ENCODE assay signal across 14 cellular contexts in the genomic region with DNA sequence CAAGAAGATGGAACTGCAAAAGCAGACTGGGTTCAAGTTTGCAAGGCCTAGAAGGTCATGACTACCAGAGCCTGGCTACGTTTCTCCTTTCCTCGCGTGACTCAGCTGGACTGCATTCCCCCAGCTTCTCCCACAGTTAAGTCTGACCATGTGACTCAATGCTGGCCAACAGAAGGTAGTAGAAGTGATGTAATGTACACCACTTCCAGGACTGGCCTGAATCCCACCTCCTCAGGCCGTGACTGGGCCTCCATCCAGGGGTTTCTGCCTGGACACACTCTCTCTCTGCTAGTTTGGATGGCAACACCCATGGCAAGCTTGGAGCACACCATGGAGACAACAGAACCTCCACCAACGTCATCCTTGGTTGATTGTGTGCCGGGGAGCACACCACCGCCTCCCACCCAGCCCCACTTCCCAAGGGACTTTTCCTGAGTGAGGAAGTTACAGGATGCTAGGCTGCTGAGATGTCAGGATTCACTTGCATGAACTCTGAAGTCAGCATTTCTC.
DNase-seq lines count a peak whose midpoint lies in the region; ATAC-seq, FAIRE-seq and TF ChIP-seq lines count a peak whose summit lies in the region.
"Had no signal": no experiment of that assay in that cellular context is flagged by ENCODE, and none has a peak within 500 bp of the region (broad histone marks: within the 10 kb centered on the region; RNA-seq: fewer than 3 reads in every experiment).

No MANE protein-coding gene starts in this region.

- FAIRE-seq in bronchial epithelial cell (lab: Jason Lieb, UNC): no peak
- FAIRE-seq in HTR-8/SVneo (lab: Jason Lieb, UNC): no peak

- no peak for ATAC-seq in HG02571 (IDR thresholded peaks at IDR 0.05; ENCODE audit: unreplicated experiment)
- ATAC-seq: GM23338 had no signal

- TF ChIP-seq CTCF in bronchial epithelial cell (IDR thresholded peaks at IDR 0.05; ENCODE audit: insufficient read depth, low read length, severe bottlenecking): no peak

- H3K27ac ChIP-seq in skeletal muscle tissue (ENCODE audit: low read depth, low read length): peak overlapping the region; percentile 45
- H3K27ac ChIP-seq: epithelial cell of prostate, HL-60, PC-9 had no signal

- in situ Hi-C loops in G401 (cut with HindIII; ENCODE audit: low sequenced_read_pairs): no loop called here

- H3K9ac ChIP-seq in skeletal muscle tissue (ENCODE audit: low read depth in 1 of 3, low read length in 3 of 3): no peak overlapping the region

- H3K9me3 ChIP-seq in skeletal muscle tissue (ENCODE audit: control insufficient read depth in 3 of 3, low read length in 3 of 3): peaks cover 0 to 3% (median 0%) of the 10 kb centered on the region in 3 donors

- H3K4me1 ChIP-seq in skeletal muscle tissue (ENCODE audit: control insufficient read depth in 3 of 3, insufficient read depth in 3 of 3, low read length in 3 of 3): peaks cover 18 to 23% (median 22%) of the 10 kb centered on the region in 3 donors

- DNase-seq in G401 (ENCODE audit: low spot score): peak; percentile 6
- peak; percentile 18 for DNase-seq in bronchial epithelial cell (ENCODE audit: low read depth)
- DNase-seq in hypothalamus (lab: John Stamatoyannopoulos, UW): peak in 33 of 51 donors; percentile 7 to 71 (median 40)
- no peak for DNase-seq in stimulated activated CD4-positive, alpha-beta T cell treated with anti-CD3 and anti-CD28 coated beads, Interleukin-1b, Interleukin-23, amount 100 ng/mL, for 48 hours
- no peak for DNase-seq in iPS-NIHi11 (ENCODE audit: low spot score)
- no peak for DNase-seq in HTR-8/SVneo (ENCODE audit: insufficient read length, low spot score)
- DNase-seq: activated naive CD4-positive, alpha-beta T cell treated with anti-CD3 and anti-CD28 coated beads, Interleukin-2, amount 10 ng/mL, durations not matched to agents 7 days and 5 days; NCI-H1436; PC-9 had no signal

- H3K36me3 ChIP-seq in bronchial epithelial cell (ENCODE audit: control insufficient read depth, insufficient read depth, low read length) (no peaks in the 10 kb centered on the region), skeletal muscle tissue (ENCODE audit: control insufficient read depth in 3 of 3, insufficient read depth in 3 of 3, low read length in 3 of 3) (no peaks in the 10 kb centered on the region)

- no peak overlapping the region for H3K4me3 ChIP-seq in bronchial epithelial cell (ENCODE audit: low read depth, low read length)
- H3K4me3 ChIP-seq in skeletal muscle tissue (ENCODE audit: low read length in 3 of 3): no peak overlapping the region
- H3K4me3 ChIP-seq: GM23338, PC-9 had no signal

- H3K27me3 ChIP-seq in bronchial epithelial cell (ENCODE audit: control insufficient read depth, insufficient read depth, low read length) (no peaks in the 10 kb centered on the region), skeletal muscle tissue (ENCODE audit: control insufficient read depth in 3 of 3, insufficient read depth in 3 of 3, low read length in 3 of 3) (no peaks in the 10 kb centered on the region)

Comparison
In these comparisons a context has a peak if more than half of its experiments do, and no peak if none do; other contexts are left out.
1. DNase-seq: peak in G401 (single experiment), bronchial epithelial cell (single experiment) and hypothalamus (33 of 51); none in stimulated activated CD4-positive, alpha-beta T cell treated with anti-CD3 and anti-CD28 coated beads, Interleukin-1b, Interleukin-23, amount 100 ng/mL, for 48 hours (single experiment), iPS-NIHi11 (single experiment) and HTR-8/SVneo (single experiment).